In the genomic region with DNA sequence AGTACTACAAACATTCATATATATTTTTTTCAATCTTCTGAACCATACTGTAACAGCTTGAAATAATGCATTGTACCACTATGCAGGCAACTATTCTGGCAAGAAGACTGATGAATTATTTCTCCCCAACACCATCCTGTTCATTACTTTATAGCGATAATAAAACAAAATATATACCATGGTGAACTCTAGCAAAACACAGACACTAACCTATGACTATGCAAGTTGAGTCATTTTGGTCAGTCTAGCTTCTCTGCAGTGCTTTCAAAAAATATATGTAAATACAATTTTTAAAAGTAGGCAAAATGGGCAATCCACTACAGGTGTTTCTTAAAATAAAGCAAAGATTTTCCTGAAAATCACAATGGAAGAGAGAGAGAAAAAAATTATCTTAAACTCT, we compare ENCODE assay signal across 4 cellular contexts.
"Had no signal": no experiment of that assay in that cellular context is flagged by ENCODE, and none has a peak within 500 bp of the region (broad histone marks: within the 10 kb centered on the region; RNA-seq: fewer than 3 reads in every experiment).

No MANE protein-coding gene starts in this region.

- DNase-seq: KBM-7 had no signal

- H3K27ac ChIP-seq: HL-60 had no signal

- ATAC-seq: HepG2 had no signal

- H3K4me3 ChIP-seq: K562 had no signal
